In the genomic region with DNA sequence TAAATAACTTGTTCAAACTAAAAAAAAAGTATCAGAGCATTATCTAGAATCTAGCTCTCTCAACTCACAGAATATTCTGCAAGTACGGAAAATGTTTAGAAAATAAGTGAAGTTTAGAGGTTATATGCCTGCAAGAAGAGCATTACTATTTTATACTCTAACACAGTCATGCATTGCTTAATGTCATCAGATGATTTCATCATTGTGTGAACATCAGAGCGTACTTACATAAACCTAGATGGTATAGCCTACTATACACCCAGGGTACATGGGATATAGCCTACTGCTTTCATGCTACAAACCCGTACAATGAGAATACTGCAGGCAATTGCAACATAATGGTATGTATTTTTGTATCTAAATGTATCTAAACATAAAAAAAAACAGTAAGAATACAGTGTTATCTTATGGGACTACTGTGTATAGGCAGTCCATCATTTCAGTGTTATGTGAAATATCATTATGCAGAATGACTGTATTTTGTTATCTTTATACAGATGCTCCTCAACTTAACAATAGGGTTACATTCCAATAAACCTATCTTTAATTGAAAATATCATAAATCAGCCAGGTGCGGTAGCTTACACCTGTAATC, we compare ENCODE assay signal across 15 cellular contexts. TPM values are rescaled to one million over a fixed set of nuclear protein-coding genes. Genes with fewer than 3 reads are reported as not detected.
DNase-seq lines count a peak whose midpoint lies in the region; ATAC-seq and TF ChIP-seq lines count a peak whose summit lies in the region.
"Had no signal": no experiment of that assay in that cellular context is flagged by ENCODE, and none has a peak within 500 bp of the region (broad histone marks: within the 10 kb centered on the region; RNA-seq: fewer than 3 reads in every experiment).

No MANE protein-coding gene starts in this region.

- H3K4me1 ChIP-seq in GM23338 (ENCODE audit: insufficient read depth) (peaks cover 59% of the 10 kb centered on the region), Panc1 (ENCODE audit: control insufficient read depth, insufficient read depth, low read length) (peaks cover 36% of the 10 kb centered on the region), neural progenitor cell (peaks cover 35% of the 10 kb centered on the region)

- intact Hi-C loops in Panc1 (cut with micrococcal nuclease; ENCODE audit: unreplicated experiment), result no loop called here

- no peaks in the 10 kb centered on the region for H3K27me3 Mint-ChIP-seq in GM23338 (ENCODE audit: insufficient read depth, low read depth, poor library complexity)
- no peaks in the 10 kb centered on the region for H3K27me3 Mint-ChIP-seq in nephron progenitor cell (ENCODE audit: low read depth, poor library complexity)
- no peaks in the 10 kb centered on the region for H3K27me3 Mint-ChIP-seq in neural progenitor cell (ENCODE audit: insufficient read depth, low read depth)
- H3K27me3 Mint-ChIP-seq in activated CD4-positive, alpha-beta memory T cell treated with anti-CD3 and anti-CD28 coated beads, Interleukin-2, amount 10 ng/mL, durations not matched to agents 7 days and 5 days, result peaks cover 61% of the 10 kb centered on the region

- H3K4me3 ChIP-seq in GM23338 (no peak overlapping the region), Panc1 (ENCODE audit: low read depth in 2 of 2, low read length in 2 of 2) (no peak overlapping the region), neural progenitor cell (no peak overlapping the region)
- H3K4me3 ChIP-seq: uterus had no signal

- H3K9me3 Mint-ChIP-seq in GM23338 (no peaks in the 10 kb centered on the region), nephron progenitor cell (no peaks in the 10 kb centered on the region), neural progenitor cell (no peaks in the 10 kb centered on the region)
- no peaks in the 10 kb centered on the region for H3K9me3 Mint-ChIP-seq in activated CD4-positive, alpha-beta memory T cell treated with anti-CD3 and anti-CD28 coated beads, Interleukin-2, amount 10 ng/mL, durations not matched to agents 7 days and 5 days
- H3K9me3 Mint-ChIP-seq: activated naive CD8-positive, alpha-beta T cell treated with anti-CD3 and anti-CD28 coated beads for 36 hours had no signal

- H3K27ac ChIP-seq in GM23338 (ENCODE audit: low read depth) (no peak overlapping the region), Panc1 (ENCODE audit: low read length) (peak overlapping the region; percentile 65; the same call in 1 of the 2 replicates), epithelial cell of prostate (peak overlapping the region; percentile 59), neural progenitor cell (no peak overlapping the region)
- H3K27ac ChIP-seq: KMS-11, uterus had no signal

- ATAC-seq in GM23338 (no peak), Panc1 (no peak)

- in situ Hi-C loops in Panc1 (cut with HindIII; ENCODE audit: low pct_unique_long_range_greater_than_20kb, low sequenced_read_pairs), result no loop called here
- in situ Hi-C loops in KBM-7 (cut with MboI; ENCODE audit: low pct_unique_long_range_greater_than_20kb, low sequenced_read_pairs), result no loop called here

- H3K9ac ChIP-seq in neural progenitor cell, result no peak overlapping the region
- H3K9ac ChIP-seq: KMS-11 had no signal

- POLR2A ChIA-PET in Panc1 (lab: Charles Lee), result no interaction called here
- POLR2A ChIA-PET in activated CD4-positive, alpha-beta memory T cell treated with anti-CD3 and anti-CD28 coated beads, Interleukin-2, amount 10 ng/mL, durations not matched to agents 7 days and 5 days (lab: Charles Lee), result no interaction called here

- H3K4me1 Mint-ChIP-seq in GM23338 (peaks cover 57% of the 10 kb centered on the region), nephron progenitor cell (peaks cover 54% of the 10 kb centered on the region), neural progenitor cell (peaks cover 27% of the 10 kb centered on the region)
- peaks cover 17% of the 10 kb centered on the region for H3K4me1 Mint-ChIP-seq in activated CD4-positive, alpha-beta memory T cell treated with anti-CD3 and anti-CD28 coated beads, Interleukin-2, amount 10 ng/mL, durations not matched to agents 7 days and 5 days

- H3F3A ChIP-seq in GM23338 (replicated peaks; ENCODE audit: low read depth), result no peaks in the 10 kb centered on the region
- peaks cover 5% of the 10 kb centered on the region for H3F3A ChIP-seq in neural progenitor cell (ENCODE audit: low read depth)

- H3K36me3 Mint-ChIP-seq in GM23338 (ENCODE audit: low read depth) (no peaks in the 10 kb centered on the region), nephron progenitor cell (ENCODE audit: low read depth) (peaks cover 8% of the 10 kb centered on the region), neural progenitor cell (peaks cover 7% of the 10 kb centered on the region)
- H3K36me3 Mint-ChIP-seq in activated CD4-positive, alpha-beta memory T cell treated with anti-CD3 and anti-CD28 coated beads, Interleukin-2, amount 10 ng/mL, durations not matched to agents 7 days and 5 days (ENCODE audit: low read depth), result no peaks in the 10 kb centered on the region
- H3K36me3 Mint-ChIP-seq: activated naive CD8-positive, alpha-beta T cell treated with anti-CD3 and anti-CD28 coated beads for 36 hours had no signal

- peaks cover 41% of the 10 kb centered on the region for H4K20me1 ChIP-seq in GM23338 (replicated peaks; ENCODE audit: insufficient read depth)
- peaks cover 93% of the 10 kb centered on the region for H4K20me1 ChIP-seq in neural progenitor cell (ENCODE audit: low read depth)

- CTCF ChIA-PET in Panc1 (lab: Charles Lee), result no interaction called here
- CTCF ChIA-PET in activated CD4-positive, alpha-beta memory T cell treated with anti-CD3 and anti-CD28 coated beads, Interleukin-2, amount 10 ng/mL, durations not matched to agents 7 days and 5 days (lab: Charles Lee), result no interaction called here

- peaks cover 100% of the 10 kb centered on the region for H3K79me2 ChIP-seq in GM23338 (replicated peaks; ENCODE audit: insufficient read depth)
- H3K79me2 ChIP-seq in neural progenitor cell (ENCODE audit: low read depth), result peaks cover 100% of the 10 kb centered on the region

- peak overlapping the region; percentile 39; the same call in 1 of the 2 replicates for H3K27ac Mint-ChIP-seq in GM23338
- H3K27ac Mint-ChIP-seq in nephron progenitor cell, result peak overlapping the region; percentile 11
- H3K27ac Mint-ChIP-seq in neural progenitor cell, result no peak overlapping the region
- no peak overlapping the region for H3K27ac Mint-ChIP-seq in activated CD4-positive, alpha-beta memory T cell treated with anti-CD3 and anti-CD28 coated beads, Interleukin-2, amount 10 ng/mL, durations not matched to agents 7 days and 5 days
- H3K27ac Mint-ChIP-seq: activated naive CD8-positive, alpha-beta T cell treated with anti-CD3 and anti-CD28 coated beads for 36 hours had no signal

- no peak overlapping the region for H3K4me2 ChIP-seq in GM23338
- H3K4me2 ChIP-seq in neural progenitor cell, result no peak overlapping the region
- H3K4me2 ChIP-seq: KMS-11 had no signal

- H3K27me3 ChIP-seq in GM23338 (ENCODE audit: insufficient read depth), result no peaks in the 10 kb centered on the region
- H3K27me3 ChIP-seq in Panc1 (ENCODE audit: control insufficient read depth, insufficient read depth, low read length), result no peaks in the 10 kb centered on the region
- H3K27me3 ChIP-seq in neural progenitor cell, result no peaks in the 10 kb centered on the region
- H3K27me3 ChIP-seq: uterus had no signal

- H3K4me3 Mint-ChIP-seq in GM23338 (no peak overlapping the region), nephron progenitor cell (no peak overlapping the region), neural progenitor cell (no peak overlapping the region)
- no peak overlapping the region for H3K4me3 Mint-ChIP-seq in activated CD4-positive, alpha-beta memory T cell treated with anti-CD3 and anti-CD28 coated beads, Interleukin-2, amount 10 ng/mL, durations not matched to agents 7 days and 5 days
- H3K4me3 Mint-ChIP-seq: activated naive CD8-positive, alpha-beta T cell treated with anti-CD3 and anti-CD28 coated beads for 36 hours had no signal

- TF ChIP-seq CTCF in GM23338 (conservative IDR thresholded peaks at IDR 0.05; ENCODE audit: low read depth in 2 of 2) (no peak), Panc1 (IDR thresholded peaks at IDR 0.05) (no peak), nephron progenitor cell (IDR thresholded peaks at IDR 0.05) (no peak), neural progenitor cell (IDR thresholded peaks at IDR 0.05) (no peak)

- H3K36me3 ChIP-seq in GM23338 (ENCODE audit: insufficient read depth) (no peaks in the 10 kb centered on the region), Panc1 (ENCODE audit: control insufficient read depth, insufficient read depth, low read length) (no peaks in the 10 kb centered on the region; the same call in 1 of the 2 replicates), neural progenitor cell (peaks cover 7% of the 10 kb centered on the region)
- H3K36me3 ChIP-seq: uterus had no signal

- H2AFZ ChIP-seq in GM23338 (no peak overlapping the region), neural progenitor cell (replicated peaks) (no peak overlapping the region)

- DNase-seq in GM23338 (ENCODE audit: low spot score) (no peak), Panc1 (ENCODE audit: low read depth, low spot score) (no peak), epithelial cell of prostate (ENCODE audit: low read depth, low spot score) (no peak), nephron progenitor cell (no peak), neural progenitor cell (ENCODE audit: low spot score) (no peak), KBM-7 (no peak), middle frontal gyrus (ENCODE audit: extremely low spot score, low spot score) (no peak)
- DNase-seq in activated CD4-positive, alpha-beta memory T cell treated with anti-CD3 and anti-CD28 coated beads, Interleukin-2, amount 10 ng/mL, durations not matched to agents 7 days and 5 days, result no peak
- DNase-seq: activated CD4-positive, CD25-positive, alpha-beta regulatory T cell; activated naive CD8-positive, alpha-beta T cell treated with anti-CD3 and anti-CD28 coated beads for 36 hours; C1 segment of cervical spinal cord; NCI-H187; stimulated activated CD4-positive, alpha-beta T cell treated with anti-CD3 and anti-CD28 coated beads, Interleukin-2, amount 100 ng/mL, for 24 hours; uterus had no signal

- no TSS peak for BruUV-seq in Panc1 (replicated peaks; lab: Mats Ljungman, UMichigan)

- no peaks in the 10 kb centered on the region for H3K9me2 ChIP-seq in GM23338 (ENCODE audit: insufficient read depth)

- H3K9me3 ChIP-seq in Panc1 (ENCODE audit: control insufficient read depth, insufficient read depth, low read depth, low read length) (no peaks in the 10 kb centered on the region), neural progenitor cell (ENCODE audit: low read depth) (no peaks in the 10 kb centered on the region)
- H3K9me3 ChIP-seq: uterus had no signal

RNA-seq across cellular contexts. Expression of gene NCKAP1, which starts 6.0 kb away (rescaled TPM):
- 157 and 179 TPM in 2 replicates for total RNA-seq in GM23338 (2014; rRNA removed; shearing (Covaris generic))
- 53.8 and 61.7 TPM in 2 replicates for polyA plus RNA-seq in GM23338 (2016; fragmentation: Nextera tagmentation; extraction: Ambion mirVana)
- total RNA-seq in Panc1 (2021; ENCODE audit: unreplicated experiment) (174 TPM), neural progenitor cell (ENCODE audit: low replicate concordance) (119 and 164 TPM in 2 replicates)
- 63.3 TPM for polyA plus RNA-seq in Panc1 (2012; ENCODE audit: insufficient read length)
- total RNA-seq in activated CD4-positive, alpha-beta memory T cell treated with anti-CD3 and anti-CD28 coated beads, Interleukin-2, amount 10 ng/mL, durations not matched to agents 7 days and 5 days, result 1 to 10 TPM; 4.1 to 4.3 TPM

RNA-seq across cellular contexts. Expression of gene DUSP19, which starts 46.2 kb away (rescaled TPM):
- 0.97 and 2.8 TPM in 2 replicates for total RNA-seq in GM23338 (2014; rRNA removed; shearing (Covaris generic))
- 1.9 TPM in 2 replicates for polyA plus RNA-seq in GM23338 (2016; fragmentation: Nextera tagmentation; extraction: Ambion mirVana)
- total RNA-seq in Panc1 (2021; ENCODE audit: unreplicated experiment) (1.3 TPM), neural progenitor cell (ENCODE audit: low replicate concordance) (3.5 and 6.7 TPM in 2 replicates)
- 0.94 TPM for polyA plus RNA-seq in Panc1 (2012; ENCODE audit: insufficient read length)
- total RNA-seq in activated CD4-positive, alpha-beta memory T cell treated with anti-CD3 and anti-CD28 coated beads, Interleukin-2, amount 10 ng/mL, durations not matched to agents 7 days and 5 days, result 1 to 10 TPM in 1 of 2 experiments, under 1 TPM in 1; 0.93 to 1.1 TPM

Comparison
In these comparisons a context has a peak if more than half of its experiments do, and no peak if none do; other contexts are left out.
1. H3K27ac ChIP-seq: peak in Panc1 (single experiment) and epithelial cell of prostate (single experiment); none in GM23338 (single experiment) and neural progenitor cell (single experiment).
2. H3K27ac Mint-ChIP-seq: peak in GM23338 (single experiment) and nephron progenitor cell (single experiment); none in neural progenitor cell (single experiment) and activated CD4-positive, alpha-beta memory T cell treated with anti-CD3 and anti-CD28 coated beads, Interleukin-2, amount 10 ng/mL, durations not matched to agents 7 days and 5 days (single experiment).
3. RNA of gene NCKAP1, which starts 6.0 kb away (total RNA-seq): 174 TPM in Panc1 (single experiment), 119 to 164 TPM in neural progenitor cell and 157 to 179 TPM in GM23338; 4.1 to 4.3 TPM in activated CD4-positive, alpha-beta memory T cell treated with anti-CD3 and anti-CD28 coated beads, Interleukin-2, amount 10 ng/mL, durations not matched to agents 7 days and 5 days; every median in the first group is over 10 times any median in the second.